ENCODE assay signal across 18 cellular contexts in genomic region chr7:47078241-47078640, GRCh38.
"Had no signal": no experiment of that assay in that cellular context is flagged by ENCODE, and none has a peak within 500 bp of the region (broad histone marks: within the 10 kb centered on the region; RNA-seq: fewer than 3 reads in every experiment).

No MANE protein-coding gene starts in this region.

- FAIRE-seq: small intestine had no signal

- DNase-seq: activated CD4-positive, alpha-beta T cell treated with anti-CD3 and anti-CD28 coated beads, Interleukin-2, amount 50 U/mL, for 1 hour; activated CD8-positive, alpha-beta memory T cell treated with anti-CD3 and anti-CD28 coated beads for 24 hours; activated gamma-delta T cell treated with Interleukin-2 at 50 U/mL for 16 hours; amygdala; effector memory CD8-positive, alpha-beta T cell; hypothalamus; kidney glomerular epithelial cell; left ventricle myocardium superior; natural killer cell; posterior cingulate gyrus; right cardiac atrium; stimulated activated CD4-positive, alpha-beta T cell treated with anti-CD3 and anti-CD28 coated beads, Interleukin-4, amount 100 ng/mL, for 4 hours; stimulated activated CD8-positive, alpha-beta memory T cell treated with anti-CD3 and anti-CD28 coated beads, Interleukin-4, amount 100 ng/mL, for 48 hours; stimulated activated naive CD4-positive, alpha-beta T cell treated with Interleukin-2 at 50 U/mL for 16 hours; substantia nigra; SW 1271 had no signal

- ATAC-seq: activated CD4-positive, CD25-positive, alpha-beta regulatory T cell treated with anti-CD3 and anti-CD28 coated beads, Interleukin-2, amount 50 U/mL, for 24 hours; effector memory CD8-positive, alpha-beta T cell; left ventricle myocardium superior; natural killer cell; right cardiac atrium had no signal
